Comparison of ENCODE assay signal across 5 cellular contexts in the genomic region with DNA sequence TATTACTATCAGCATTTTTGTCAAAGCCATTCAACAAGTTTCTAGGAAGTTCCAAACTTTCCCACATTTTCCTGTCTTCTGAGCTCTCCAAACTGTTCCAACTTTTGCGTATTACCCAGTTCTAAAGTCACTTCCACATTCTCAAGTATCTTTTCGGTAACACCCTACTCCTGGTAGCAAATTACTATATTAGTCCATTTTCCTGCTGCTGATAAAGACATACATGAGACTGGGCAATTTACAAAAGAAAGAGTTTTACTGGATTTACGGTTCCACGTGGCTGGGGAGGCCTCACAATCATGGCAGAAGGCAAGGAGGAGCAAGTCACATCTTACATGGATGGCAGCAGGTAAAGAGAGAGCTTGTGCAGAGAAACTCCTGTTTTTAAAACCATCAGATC. TPM values are rescaled to one million over a fixed set of nuclear protein-coding genes. Genes with fewer than 3 reads are reported as not detected.
"Had no signal": no experiment of that assay in that cellular context is flagged by ENCODE, and none has a peak within 500 bp of the region (broad histone marks: within the 10 kb centered on the region; RNA-seq: fewer than 3 reads in every experiment).

No MANE protein-coding gene starts in this region.

RNA-seq across cellular contexts. Expression of a gene that starts 12.9 kb away (rescaled TPM):
- total RNA-seq: HepG2 had no signal
- polyA plus RNA-seq: HepG2 had no signal

RNA-seq across cellular contexts. Expression of a gene that starts 49.2 kb away (rescaled TPM):
- total RNA-seq: HepG2, HT-29, HT1080, IMR-90 had no signal
- polyA plus RNA-seq: HepG2, IgD-negative memory B cell, IMR-90 had no signal
